In the genomic region with DNA sequence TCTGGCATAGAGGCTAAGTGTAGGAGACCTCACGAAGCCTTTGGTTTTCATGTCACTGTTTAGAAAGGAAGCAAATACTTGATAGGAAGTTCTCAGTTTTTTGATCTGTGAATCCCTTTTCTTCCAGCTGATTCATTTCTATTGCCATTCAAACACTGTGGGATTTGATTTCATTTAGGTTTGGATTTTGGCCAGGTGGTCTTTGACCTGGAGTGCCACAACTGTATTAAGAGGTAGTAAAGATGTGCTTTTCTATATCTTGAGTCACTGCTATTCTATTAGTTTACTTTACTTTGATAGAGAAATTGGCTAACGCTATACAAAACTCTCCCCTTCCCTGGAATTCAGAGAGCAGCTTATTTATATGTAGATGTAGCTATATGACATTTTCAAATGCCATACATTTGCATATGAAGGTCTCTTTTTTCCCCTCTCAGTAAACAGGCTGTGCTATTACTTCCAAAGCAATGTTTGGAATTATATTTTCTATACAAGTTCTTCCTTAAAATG, we compare ENCODE assay signal across 13 cellular contexts.
DNase-seq lines count a peak whose midpoint lies in the region; ATAC-seq and TF ChIP-seq lines count a peak whose summit lies in the region.
"Had no signal": no experiment of that assay in that cellular context is flagged by ENCODE, and none has a peak within 500 bp of the region (broad histone marks: within the 10 kb centered on the region; RNA-seq: fewer than 3 reads in every experiment).

No MANE protein-coding gene starts in this region.

- no peaks in the 10 kb centered on the region for H3K9me3 ChIP-seq in HUES48 (ENCODE audit: control insufficient read depth, insufficient read depth, low read length)
- no peaks in the 10 kb centered on the region for H3K9me3 ChIP-seq in iPS-20b (ENCODE audit: insufficient read depth, low read depth, low read length)
- no peaks in the 10 kb centered on the region for H3K9me3 ChIP-seq in T-helper 17 cell (ENCODE audit: control insufficient read depth, low read length, poor library complexity, severe bottlenecking)

- peak overlapping the region; percentile 21 for H3K27ac ChIP-seq in HUES48 (ENCODE audit: low read depth, low read length)
- no peak overlapping the region for H3K27ac ChIP-seq in iPS-20b (ENCODE audit: low read length)

- H3K4me3 ChIP-seq in HUES48 (ENCODE audit: low read depth, low read length) (no peak overlapping the region), iPS-20b (ENCODE audit: low read length) (peak overlapping the region; percentile 39)

- H3K36me3 Mint-ChIP-seq in T-helper 17 cell (ENCODE audit: low read depth): no peaks in the 10 kb centered on the region

- H3K27me3 Mint-ChIP-seq in T-helper 17 cell: peaks cover 29% of the 10 kb centered on the region
- H3K27me3 Mint-ChIP-seq: B cell had no signal

- no peak for TF ChIP-seq CTCF in omental fat pad (IDR thresholded peaks at IDR 0.05)

- no peaks in the 10 kb centered on the region for H3K27me3 ChIP-seq in HUES48 (ENCODE audit: control insufficient read depth, insufficient read depth, low read length)
- H3K27me3 ChIP-seq in iPS-20b (ENCODE audit: insufficient read depth, low read length): no peaks in the 10 kb centered on the region

- H3K36me3 ChIP-seq in HUES48 (ENCODE audit: control insufficient read depth, insufficient read depth, low read length) (no peaks in the 10 kb centered on the region), iPS-20b (ENCODE audit: insufficient read depth, low read depth, low read length) (no peaks in the 10 kb centered on the region)

- no peak for ATAC-seq in T-helper 17 cell
- no peak for ATAC-seq in HG02973 (IDR thresholded peaks at IDR 0.05; ENCODE audit: unreplicated experiment)
- no peak for ATAC-seq in omental fat pad (ENCODE audit: low FRiP score)

- no peak overlapping the region for H3K27ac Mint-ChIP-seq in T-helper 17 cell
- H3K27ac Mint-ChIP-seq: B cell; CD4-positive, alpha-beta T cell had no signal

- H3K9ac ChIP-seq in HUES48 (ENCODE audit: low read depth, low read length) (no peak overlapping the region), iPS-20b (ENCODE audit: low read depth, low read length) (no peak overlapping the region; the same call in 1 of the 2 replicates)

- H3K4me1 ChIP-seq in HUES48 (ENCODE audit: control insufficient read depth, insufficient read depth, low read length) (peaks cover 31% of the 10 kb centered on the region), iPS-20b (ENCODE audit: insufficient read depth, low read length) (peaks cover 16% of the 10 kb centered on the region; the same call in 1 of the 2 replicates)

- no peaks in the 10 kb centered on the region for H3K4me1 Mint-ChIP-seq in T-helper 17 cell
- H3K4me1 Mint-ChIP-seq: B cell had no signal

- DNase-seq in dermis blood vessel endothelial cell (peak; percentile 50), T-helper 17 cell (no peak), midbrain (lab: John Stamatoyannopoulos, UW) (no peak), omental fat pad (ENCODE audit: low spot score) (no peak)
- DNase-seq: C1 segment of cervical spinal cord; Calu3; CD4-positive, alpha-beta T cell; DMS 273 treated with DMSO at 0.1 percent for 48 hours; H7 had no signal

- no peak overlapping the region for H3K4me3 Mint-ChIP-seq in T-helper 17 cell
- H3K4me3 Mint-ChIP-seq: B cell; CD4-positive, alpha-beta T cell had no signal
